9 cellular contexts compared by ENCODE assay signal in the genomic region with DNA sequence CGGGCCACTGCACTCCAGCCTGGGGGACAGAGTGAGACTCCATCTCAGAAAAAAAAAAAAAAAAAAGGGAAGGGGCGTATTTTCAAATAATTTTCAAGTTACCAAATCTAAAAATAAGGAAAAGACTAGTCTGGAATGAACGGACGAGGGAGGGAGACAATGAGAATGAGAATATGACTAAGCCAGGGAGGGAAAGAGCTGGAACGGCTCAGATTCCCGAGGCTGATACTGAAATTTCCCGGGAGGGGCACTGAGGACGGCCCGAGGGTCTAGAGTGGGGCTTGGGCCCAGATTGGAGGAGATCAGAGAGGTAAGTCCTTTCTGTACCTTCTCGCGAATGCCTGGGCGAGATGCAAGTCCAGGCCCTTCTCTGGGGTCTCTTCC. TPM values are rescaled to one million over a fixed set of nuclear protein-coding genes. Genes with fewer than 3 reads are reported as not detected.
DNase-seq lines count a peak whose midpoint lies in the region; ATAC-seq lines count a peak whose summit lies in the region.
"Had no signal": no experiment of that assay in that cellular context is flagged by ENCODE, and none has a peak within 500 bp of the region (broad histone marks: within the 10 kb centered on the region; RNA-seq: fewer than 3 reads in every experiment).

No MANE protein-coding gene starts in this region.

- no peak overlapping the region for H3K27ac Mint-ChIP-seq in activated CD4-positive, alpha-beta memory T cell treated with anti-CD3 and anti-CD28 coated beads for 36 hours

- H3K9ac ChIP-seq in ES-I3 (ENCODE audit: low read depth, low read length): peak overlapping the region; percentile 61; the same call in 1 of the 2 replicates

- peaks cover 25% of the 10 kb centered on the region for H3K4me1 ChIP-seq in ES-I3 (ENCODE audit: insufficient read depth, low read length)

- intact Hi-C loops in activated CD4-positive, alpha-beta memory T cell treated with anti-CD3 and anti-CD28 coated beads for 36 hours (cut with micrococcal nuclease): loop anchor here (1.0 to 2.0 kb wide), 5 partner anchors 13 to 211 kb away; a partner anchor contains a TSS
- intact Hi-C loops in Right ventricle myocardium superior (cut with DNase I): loop anchor here (1.0 kb wide), 1 partner anchor 62 kb away; no protein-coding TSS in a partner anchor

- no peaks in the 10 kb centered on the region for H3K9me3 ChIP-seq in ES-I3 (ENCODE audit: control insufficient read depth, insufficient read depth, low read length)

- H3K36me3 Mint-ChIP-seq in activated CD4-positive, alpha-beta memory T cell treated with anti-CD3 and anti-CD28 coated beads for 36 hours: peaks cover 2% of the 10 kb centered on the region

- H3K4me1 Mint-ChIP-seq in activated CD4-positive, alpha-beta memory T cell treated with anti-CD3 and anti-CD28 coated beads for 36 hours (ENCODE audit: low read depth): peaks cover 6% of the 10 kb centered on the region

- no peaks in the 10 kb centered on the region for H3K36me3 ChIP-seq in ES-I3 (ENCODE audit: insufficient read depth, low read length)

- peak overlapping the region; percentile 9 for H3K4me3 Mint-ChIP-seq in activated CD4-positive, alpha-beta memory T cell treated with anti-CD3 and anti-CD28 coated beads for 36 hours

- ATAC-seq in Right ventricle myocardium superior (ENCODE audit: poor library complexity) (peak; percentile 51), GM21390 (IDR thresholded peaks at IDR 0.05; ENCODE audit: unreplicated experiment) (no peak)

- peak overlapping the region in 14 of 21 experiments; percentile 12 to 75 (median 62) for H3K27ac ChIP-seq in skin epidermis

- no peaks in the 10 kb centered on the region for H3K27me3 Mint-ChIP-seq in activated CD4-positive, alpha-beta memory T cell treated with anti-CD3 and anti-CD28 coated beads for 36 hours

- POLR2A ChIA-PET in activated CD4-positive, alpha-beta memory T cell treated with anti-CD3 and anti-CD28 coated beads for 36 hours (lab: Charles Lee): interaction anchor here (1.3 to 1.7 kb wide), 2 partner anchors 17 to 65 kb away, joined by 5 to 6 read pairs; no protein-coding TSS in a partner anchor

- CTCF ChIA-PET in activated CD4-positive, alpha-beta memory T cell treated with anti-CD3 and anti-CD28 coated beads for 36 hours (lab: Charles Lee): interaction anchor here (0.6 to 11.4 kb wide), 20 partner anchors 8 to 211 kb away, joined by 3 to 341 read pairs (median 6); a partner anchor contains a TSS

- DNase-seq in activated CD4-positive, alpha-beta memory T cell treated with anti-CD3 and anti-CD28 coated beads for 36 hours: no peak
- DNase-seq in Right ventricle myocardium superior (no peak), DMS79 (lab: John Stamatoyannopoulos, UW) (no peak), NCI-H1048 (lab: John Stamatoyannopoulos, UW) (no peak), HT-29 (ENCODE audit: low spot score) (no peak)
- DNase-seq: NCI-H1417 treated with DMSO at 0.1 percent for 48 hours had no signal

- H3K4me3 ChIP-seq in skin epidermis: peak overlapping the region in 5 of 7 experiments; percentile 26 to 36 (median 33)

- no peaks in the 10 kb centered on the region for H3K9me3 Mint-ChIP-seq in activated CD4-positive, alpha-beta memory T cell treated with anti-CD3 and anti-CD28 coated beads for 36 hours

RNA-seq across cellular contexts. Expression of a gene that starts 3.4 kb away (rescaled TPM):
- total RNA-seq in activated CD4-positive, alpha-beta memory T cell treated with anti-CD3 and anti-CD28 coated beads for 36 hours: not detected
- not detected for total RNA-seq in Right ventricle myocardium superior
- total RNA-seq in HT-29 (2014; rRNA removed; shearing (Covaris generic)): not detected in 2 replicates

RNA-seq across cellular contexts. Expression of a gene that starts 25.0 kb away (rescaled TPM):
- total RNA-seq in activated CD4-positive, alpha-beta memory T cell treated with anti-CD3 and anti-CD28 coated beads for 36 hours: 100 to 1,000 TPM; 139 to 144 TPM
- total RNA-seq in Right ventricle myocardium superior: 63.0 TPM
- total RNA-seq in HT-29 (2014; rRNA removed; shearing (Covaris generic)): 273 and 289 TPM in 2 replicates

RNA-seq across cellular contexts. Expression of a gene that starts 29.2 kb away (rescaled TPM):
- total RNA-seq in activated CD4-positive, alpha-beta memory T cell treated with anti-CD3 and anti-CD28 coated beads for 36 hours: 10 to 100 TPM; 24.7 to 25.8 TPM
- total RNA-seq in Right ventricle myocardium superior: 6.7 TPM
- total RNA-seq in HT-29 (2014; rRNA removed; shearing (Covaris generic)): 0.10 and 0.28 TPM in 2 replicates
